ENCODE assay signal across 8 cellular contexts in the genomic region with DNA sequence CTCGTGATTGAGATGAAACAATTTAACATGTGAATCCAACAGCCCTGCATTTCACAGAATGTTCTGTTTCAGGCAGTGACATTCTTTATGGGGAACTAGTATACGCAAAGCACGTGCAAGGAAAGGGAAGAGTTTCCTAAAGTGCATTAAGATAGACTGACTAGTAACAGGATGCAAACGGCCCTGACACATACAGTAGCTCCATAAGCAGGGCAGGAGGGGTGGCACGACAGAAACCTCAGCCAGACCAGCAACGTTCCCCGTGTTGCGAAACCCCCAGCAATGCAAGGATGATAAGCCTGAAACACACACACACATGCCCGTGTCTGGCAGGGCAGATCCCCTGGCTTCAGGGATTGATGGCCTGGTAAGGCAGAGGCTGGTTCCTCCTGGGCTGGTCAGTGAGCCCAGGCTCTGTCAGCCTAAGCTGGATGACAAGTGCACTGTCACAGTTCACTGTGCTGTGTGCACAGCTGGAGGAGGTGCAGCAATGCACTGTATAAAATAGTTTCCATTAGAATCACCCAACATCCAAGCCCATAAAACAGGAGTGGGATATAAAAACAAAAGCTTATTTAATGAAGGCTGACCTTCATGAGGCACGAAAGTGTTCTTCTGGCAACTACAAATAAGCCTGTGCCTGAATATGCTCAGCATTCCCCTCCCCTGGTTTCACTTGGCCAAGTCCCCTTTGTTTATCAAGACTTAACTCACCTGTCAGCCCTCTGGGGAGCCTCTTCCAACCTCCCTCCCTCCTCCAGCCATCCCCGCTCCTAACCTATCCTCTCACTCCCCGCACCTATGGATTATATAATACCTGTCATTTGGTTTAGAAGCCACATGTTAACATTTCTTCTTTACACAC.
DNase-seq lines count a peak whose midpoint lies in the region; ATAC-seq, FAIRE-seq and TF ChIP-seq lines count a peak whose summit lies in the region.

No MANE protein-coding gene starts in this region.

- H2AFZ ChIP-seq in GM23248 (no peak overlapping the region), PC-9 (no peak overlapping the region), fibroblast of lung (ENCODE audit: low read length) (no peak overlapping the region)

- peaks cover 25% of the 10 kb centered on the region for H3F3A ChIP-seq in GM23248 (ENCODE audit: insufficient read depth)
- no peaks in the 10 kb centered on the region; the same call in 1 of the 2 replicates for H3F3A ChIP-seq in PC-9 (ENCODE audit: insufficient read depth, low read depth)

- 23 to 29% methylated on average over 12 of the region's 12 CpGs for WGBS in GM23248 (ENCODE audit: low coverage in 1 of 2, low lambda C conversion rate in 2 of 2, missing lambda C conversion rate in 2 of 2), 2 experiments

- intact Hi-C loops in PC-9 (cut with micrococcal nuclease; ENCODE audit: unreplicated experiment), result no loop called here

- H3K4me2 ChIP-seq in GM23248 (ENCODE audit: unreplicated experiment) (peak overlapping the region; percentile 39), PC-9 (peak overlapping the region; percentile 40; the same call in 1 of the 2 replicates), fibroblast of lung (ENCODE audit: extremely low read depth, insufficient read depth, low read length) (no peak overlapping the region)

- TF ChIP-seq CTCF in PC-9 (conservative IDR thresholded peaks at IDR 0.05), result no peak
- TF ChIP-seq CTCF in fibroblast of lung (conservative IDR thresholded peaks at IDR 0.05 in 1 of 2, IDR thresholded peaks at IDR 0.05 in 1 of 2; ENCODE audit: low read depth in 1 of 2, low read length in 2 of 2), result no peak

- no TSS peak for BruUV-seq in PC-9 (replicated peaks; lab: Mats Ljungman, UMichigan)

- no peak for ATAC-seq in GM21737 (IDR thresholded peaks at IDR 0.05; ENCODE audit: unreplicated experiment)

- no peaks in the 10 kb centered on the region for H3K27me3 ChIP-seq in GM23248 (replicated peaks; ENCODE audit: insufficient read depth)
- H3K27me3 ChIP-seq in PC-9 (ENCODE audit: insufficient read depth, low read depth), result no peaks in the 10 kb centered on the region
- H3K27me3 ChIP-seq in fibroblast of lung (ENCODE audit: control insufficient read depth, insufficient read depth, low read length), result no peaks in the 10 kb centered on the region

- no peaks in the 10 kb centered on the region for H3K9me2 ChIP-seq in GM23248 (ENCODE audit: insufficient read depth)
- H3K9me2 ChIP-seq in PC-9 (ENCODE audit: insufficient read depth), result no peaks in the 10 kb centered on the region

- H3K9ac ChIP-seq in GM23248, result peak overlapping the region; percentile 31; the same call in 1 of the 2 replicates
- H3K9ac ChIP-seq in fibroblast of lung (ENCODE audit: insufficient read depth, low read length), result no peak overlapping the region

- H3K79me2 ChIP-seq in GM23248 (ENCODE audit: insufficient read depth), result no peaks in the 10 kb centered on the region
- no peaks in the 10 kb centered on the region for H3K79me2 ChIP-seq in PC-9 (ENCODE audit: low read depth)
- H3K79me2 ChIP-seq in fibroblast of lung (ENCODE audit: control insufficient read depth, insufficient read depth, low read length), result no peaks in the 10 kb centered on the region

- H3K27ac ChIP-seq in GM23248, result peak overlapping the region; percentile 32
- H3K27ac ChIP-seq in PC-9, result no peak overlapping the region
- no peak overlapping the region for H3K27ac ChIP-seq in fibroblast of lung (ENCODE audit: insufficient read depth, low read length)

- H3K4me3 ChIP-seq in GM23248 (no peak overlapping the region), PC-9 (no peak overlapping the region), fibroblast of lung (replicated peaks in 1 of 4; ENCODE audit: control extremely low read depth in 1 of 4, insufficient read depth in 1 of 4, low read depth in 3 of 4, low read length in 4 of 4) (no peak overlapping the region)

- in situ Hi-C loops in GM23248 (cut with MboI), result no loop called here

- FAIRE-seq in H54 (lab: Jason Lieb, UNC), result no peak

- no peaks in the 10 kb centered on the region for H4K20me1 ChIP-seq in GM23248 (ENCODE audit: insufficient read depth)
- no peaks in the 10 kb centered on the region for H4K20me1 ChIP-seq in PC-9 (ENCODE audit: insufficient read depth)
- no peaks in the 10 kb centered on the region for H4K20me1 ChIP-seq in fibroblast of lung (ENCODE audit: control insufficient read depth, extremely low read depth, insufficient read depth, low read length)

- H3K9me3 ChIP-seq in GM23248 (ENCODE audit: low read depth) (no peaks in the 10 kb centered on the region), PC-9 (ENCODE audit: insufficient read depth, low read depth) (no peaks in the 10 kb centered on the region), fibroblast of lung (ENCODE audit: control insufficient read depth, insufficient read depth, low read depth, low read length) (no peaks in the 10 kb centered on the region)

- POLR2A ChIA-PET in PC-9 (lab: Charles Lee; ENCODE audit: unreplicated experiment), result interaction anchor here (0.6 kb wide), 1 partner anchor 73 kb away, joined by 3 read pairs; no protein-coding TSS in a partner anchor

- CTCF ChIA-PET in PC-9 (lab: Charles Lee), result interaction anchor here (0.6 kb wide), 1 partner anchor 87 kb away, joined by 3 read pairs; no protein-coding TSS in a partner anchor

- H3K4me1 ChIP-seq in GM23248 (ENCODE audit: insufficient read depth) (peaks cover 56% of the 10 kb centered on the region), PC-9 (replicated peaks; ENCODE audit: insufficient read depth) (peaks cover 44% of the 10 kb centered on the region), fibroblast of lung (ENCODE audit: control insufficient read depth, extremely low read depth, insufficient read depth, low read length) (peaks cover 16% of the 10 kb centered on the region)

- no peak for TF ChIP-seq POLR2A in H54 (IDR thresholded peaks at IDR 0.05; ENCODE audit: low read depth, low read length)

- no peaks in the 10 kb centered on the region for H3K36me3 ChIP-seq in GM23248 (ENCODE audit: low read depth)
- no peaks in the 10 kb centered on the region for H3K36me3 ChIP-seq in PC-9 (ENCODE audit: low read depth)
- H3K36me3 ChIP-seq in fibroblast of lung (ENCODE audit: control insufficient read depth, insufficient read depth, low read length), result no peaks in the 10 kb centered on the region

- peak; percentile 89 for DNase-seq in GM23248
- peak in 1 of 2 experiments; percentile 33 for DNase-seq in PC-9
- DNase-seq in fibroblast of lung (ENCODE audit: low read depth in 2 of 2), result peak; percentile 51 to 84
- peak; percentile 80 for DNase-seq in renal cortical epithelial cell (ENCODE audit: low read depth)
- no peak for DNase-seq in NCI-H1048 (lab: John Stamatoyannopoulos, UW)
- no peak for DNase-seq in activated CD4-positive, alpha-beta T cell treated with anti-CD3 and anti-CD28 coated beads for 48 hours
- DNase-seq in H54 (ENCODE audit: insufficient read length, low spot score), result no peak

Comparison
In these comparisons a context has a peak if more than half of its experiments do, and no peak if none do; other contexts are left out.
1. DNase-seq: peak in GM23248 (single experiment), fibroblast of lung (2 of 2) and renal cortical epithelial cell (single experiment); none in NCI-H1048 (single experiment), activated CD4-positive, alpha-beta T cell treated with anti-CD3 and anti-CD28 coated beads for 48 hours (single experiment) and H54 (single experiment).